In the genomic region with DNA sequence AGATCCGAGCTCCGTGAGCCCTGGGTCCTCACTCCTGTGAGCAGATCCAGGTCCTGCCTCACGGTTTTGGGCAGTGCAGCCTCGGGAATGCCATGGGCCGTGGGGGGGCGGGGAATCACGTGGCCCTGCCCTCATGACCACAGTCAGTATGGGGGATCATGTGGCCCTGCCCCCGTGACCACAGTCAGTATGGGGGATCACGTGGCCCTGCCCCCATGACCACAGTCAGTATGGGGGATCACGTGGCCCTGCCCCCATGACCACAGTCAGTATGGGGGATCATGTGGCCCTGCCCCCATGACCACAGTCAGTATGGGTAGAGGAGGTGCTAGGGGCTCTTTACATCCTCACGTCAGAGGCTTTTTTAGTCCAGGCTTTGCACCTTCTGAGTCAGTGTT, we compare ENCODE assay signal across 27 cellular contexts.
DNase-seq lines count a peak whose midpoint lies in the region; ATAC-seq, FAIRE-seq and TF ChIP-seq lines count a peak whose summit lies in the region.
"Had no signal": no experiment of that assay in that cellular context is flagged by ENCODE, and none has a peak within 500 bp of the region (broad histone marks: within the 10 kb centered on the region; RNA-seq: fewer than 3 reads in every experiment).

No MANE protein-coding gene starts in this region.

- no peaks in the 10 kb centered on the region for H3K36me3 ChIP-seq in PC-3 (ENCODE audit: low read depth, low read length)
- H3K36me3 ChIP-seq: brain microvascular endothelial cell, gastrocnemius medialis, neutrophil, tibial artery had no signal

- ATAC-seq in WTC11 (no peak), PC-3 (no peak), GM19351 (IDR thresholded peaks at IDR 0.05; ENCODE audit: unreplicated experiment) (no peak)
- ATAC-seq: activated CD8-positive, alpha-beta T cell treated with anti-CD3 and anti-CD28 coated beads for 36 hours; activated naive CD8-positive, alpha-beta T cell treated with anti-CD3 and anti-CD28 coated beads, Interleukin-2, amount 50 U/mL, for 24 hours; gastrocnemius medialis had no signal

- BruUV-seq in PC-3 (replicated peaks; lab: Mats Ljungman, UMichigan) = no TSS peak

- H3K27ac ChIP-seq in temporal lobe (ENCODE audit: low read depth, low read length) (peak overlapping the region; percentile 92), PC-3 (ENCODE audit: low read length) (no peak overlapping the region)
- H3K27ac ChIP-seq: brain microvascular endothelial cell, coronary artery, esophagus muscularis mucosa, gastrocnemius medialis, GM23248, lower lobe of right lung, neutrophil had no signal

- intact Hi-C loops in PC-3 (cut with micrococcal nuclease) = no loop called here

- no peaks in the 10 kb centered on the region for H3K4me1 Mint-ChIP-seq in WTC11
- H3K4me1 Mint-ChIP-seq: activated naive CD8-positive, alpha-beta T cell treated with anti-CD3 and anti-CD28 coated beads, Interleukin-2, amount 50 U/mL, for 24 hours had no signal

- POLR2A ChIA-PET in WTC11 (lab: Charles Lee) = no interaction called here
- POLR2A ChIA-PET in PC-3 (lab: Charles Lee; ENCODE audit: unreplicated experiment) = no interaction called here

- TF ChIP-seq POLR2A in GM12891 (IDR thresholded peaks at IDR 0.05; ENCODE audit: low read depth, low read length) = no peak

- no peak overlapping the region for H3K9ac ChIP-seq in PC-3 (ENCODE audit: low read length)
- H3K9ac ChIP-seq: GM23248 had no signal

- H3K9me2 ChIP-seq in PC-3 (replicated peaks; ENCODE audit: low read length) = no peaks in the 10 kb centered on the region

- no peaks in the 10 kb centered on the region for H3K27me3 Mint-ChIP-seq in WTC11 (ENCODE audit: low read depth)
- H3K27me3 Mint-ChIP-seq: activated CD8-positive, alpha-beta T cell treated with anti-CD3 and anti-CD28 coated beads for 36 hours; activated naive CD8-positive, alpha-beta T cell treated with anti-CD3 and anti-CD28 coated beads, Interleukin-2, amount 50 U/mL, for 24 hours had no signal

- H3K9me3 Mint-ChIP-seq in WTC11 = peaks cover 10% of the 10 kb centered on the region
- H3K9me3 Mint-ChIP-seq: activated CD8-positive, alpha-beta T cell treated with anti-CD3 and anti-CD28 coated beads for 36 hours; activated naive CD8-positive, alpha-beta T cell treated with anti-CD3 and anti-CD28 coated beads, Interleukin-2, amount 50 U/mL, for 24 hours; HFFc6 had no signal

- no peak overlapping the region for H3K4me3 Mint-ChIP-seq in WTC11
- H3K4me3 Mint-ChIP-seq: activated CD8-positive, alpha-beta T cell treated with anti-CD3 and anti-CD28 coated beads for 36 hours; activated naive CD8-positive, alpha-beta T cell treated with anti-CD3 and anti-CD28 coated beads, Interleukin-2, amount 50 U/mL, for 24 hours; HFFc6 had no signal

- CTCF ChIA-PET in WTC11 (lab: Charles Lee) = interaction anchor here (2.9 kb wide), 1 partner anchor 12 kb away, joined by 11 read pairs; no protein-coding TSS in a partner anchor
- CTCF ChIA-PET in PC-3 (lab: Charles Lee) = no interaction called here

- DNase-seq in WTC11 (ENCODE audit: low spot score) (no peak), frontal cortex (ENCODE audit: low spot score in 2 of 2) (peak; percentile 73 to 74), nucleus accumbens (lab: John Stamatoyannopoulos, UW) (peak in 50 of 56 donors; percentile 34 to 95 (median 74)), PC-3 (no peak), GM12891 (ENCODE audit: insufficient read length, low spot score) (no peak), H4 (ENCODE audit: low spot score) (no peak)
- DNase-seq: activated CD4-positive, CD25-positive, alpha-beta regulatory T cell treated with anti-CD3 and anti-CD28 coated beads, Interleukin-2, amount 50 U/mL, for 72 hours; activated CD8-positive, alpha-beta T cell treated with anti-CD3 and anti-CD28 coated beads for 36 hours; activated gamma-delta T cell treated with Interleukin-2 at 50 U/mL for 16 hours; activated naive CD8-positive, alpha-beta T cell treated with anti-CD3 and anti-CD28 coated beads, Interleukin-2, amount 50 U/mL, for 24 hours; activated T-cell treated with anti-CD3 and anti-CD28 coated beads for 4 hours; brain microvascular endothelial cell; gastrocnemius medialis; GM23248; HFFc6; islet precursor cell; lower lobe of right lung; NCI-H2107; NCI-H446 treated with DMSO at 0.1 percent for 48 hours; stimulated activated CD4-positive, alpha-beta T cell treated with anti-CD3 and anti-CD28 coated beads, Interleukin-4, amount 100 ng/mL, for 4 hours; stimulated activated naive CD4-positive, alpha-beta T cell treated with Interleukin-2 at 50 U/mL for 16 hours had no signal

- no peak for TF ChIP-seq CTCF in WTC11 (IDR thresholded peaks at IDR 0.05)
- no peak for TF ChIP-seq CTCF in PC-3 (conservative IDR thresholded peaks at IDR 0.05; ENCODE audit: low read depth, low read length)

- no peak for FAIRE-seq in frontal cortex (lab: Jason Lieb, UNC)
- no peak for FAIRE-seq in GM12891 (lab: Jason Lieb, UNC)

- peaks cover 9% of the 10 kb centered on the region; the same call in 1 of the 2 replicates for H3K36me3 Mint-ChIP-seq in WTC11

- H4K20me1 ChIP-seq in PC-3 (ENCODE audit: low read length) = no peaks in the 10 kb centered on the region

- H2AFZ ChIP-seq in PC-3 (ENCODE audit: low read length) = no peak overlapping the region
- H2AFZ ChIP-seq: GM23248 had no signal

- no peaks in the 10 kb centered on the region for H3K4me1 ChIP-seq in PC-3 (ENCODE audit: insufficient read depth, low read length)
- H3K4me1 ChIP-seq: esophagus muscularis mucosa, lower lobe of right lung had no signal

- H3K4me2 ChIP-seq in PC-3 (ENCODE audit: low read length) = no peak overlapping the region

- H3K27ac Mint-ChIP-seq in WTC11 = no peak overlapping the region
- H3K27ac Mint-ChIP-seq: activated CD8-positive, alpha-beta T cell treated with anti-CD3 and anti-CD28 coated beads for 36 hours; activated naive CD8-positive, alpha-beta T cell treated with anti-CD3 and anti-CD28 coated beads, Interleukin-2, amount 50 U/mL, for 24 hours; HFFc6 had no signal

- H3K79me2 ChIP-seq in PC-3 (ENCODE audit: low read length) = no peaks in the 10 kb centered on the region

- H3K9me3 ChIP-seq in PC-3 (ENCODE audit: low read length) = no peaks in the 10 kb centered on the region
- H3K9me3 ChIP-seq: esophagus muscularis mucosa, gastrocnemius medialis, lower lobe of right lung, neutrophil, tibial artery had no signal

- H3K27me3 ChIP-seq in PC-3 (ENCODE audit: low read length) = no peaks in the 10 kb centered on the region
- H3K27me3 ChIP-seq: tibial artery had no signal

- H3K4me3 ChIP-seq in PC-3 (ENCODE audit: low read length) = no peak overlapping the region
- H3K4me3 ChIP-seq: coronary artery, esophagus muscularis mucosa, gastrocnemius medialis, GM23248, lower lobe of right lung, tibial artery had no signal

- no peaks in the 10 kb centered on the region for H3F3A ChIP-seq in PC-3 (ENCODE audit: low read length, unreplicated experiment)

TF ChIP-seq in WTC11, 78 proteins besides CTCF, POLR2A, EP300 and RAD21:
- TF ChIP-seq, protein P1, sequence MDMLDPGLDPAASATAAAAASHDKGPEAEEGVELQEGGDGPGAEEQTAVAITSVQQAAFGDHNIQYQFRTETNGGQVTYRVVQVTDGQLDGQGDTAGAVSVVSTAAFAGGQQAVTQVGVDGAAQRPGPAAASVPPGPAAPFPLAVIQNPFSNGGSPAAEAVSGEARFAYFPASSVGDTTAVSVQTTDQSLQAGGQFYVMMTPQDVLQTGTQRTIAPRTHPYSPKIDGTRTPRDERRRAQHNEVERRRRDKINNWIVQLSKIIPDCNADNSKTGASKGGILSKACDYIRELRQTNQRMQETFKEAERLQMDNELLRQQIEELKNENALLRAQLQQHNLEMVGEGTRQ (CRISPR knock-in tag; IDR thresholded peaks at IDR 0.05) = 0 out of 2 replicates have a peak, but pooled peaks have one; percentile 18
- TF ChIP-seq, protein P2, sequence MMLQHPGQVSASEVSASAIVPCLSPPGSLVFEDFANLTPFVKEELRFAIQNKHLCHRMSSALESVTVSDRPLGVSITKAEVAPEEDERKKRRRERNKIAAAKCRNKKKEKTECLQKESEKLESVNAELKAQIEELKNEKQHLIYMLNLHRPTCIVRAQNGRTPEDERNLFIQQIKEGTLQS (CRISPR knock-in tag; conservative IDR thresholded peaks at IDR 0.05) = no peak
- no peak for TF ChIP-seq TCF7 (CRISPR knock-in tag; IDR thresholded peaks at IDR 0.05; ENCODE audit: low read depth)
- no peak for TF ChIP-seq ATF1 (CRISPR knock-in tag; IDR thresholded peaks at IDR 0.05)

TF ChIP-seq in GM12891, 5 proteins besides CTCF, POLR2A, EP300 and RAD21:
- TF ChIP-seq SPI1 (IDR thresholded peaks at IDR 0.05; ENCODE audit: low read depth, low read length) = no peak
- no peak for TF ChIP-seq PAX5 (IDR thresholded peaks at IDR 0.05; ENCODE audit: insufficient read depth, low read length, severe bottlenecking)
- TF ChIP-seq POU2F2 (IDR thresholded peaks at IDR 0.05; ENCODE audit: low read depth, low read length) = no peak
- no peak for TF ChIP-seq POLR2AphosphoS5 (IDR thresholded peaks at IDR 0.05; ENCODE audit: low read depth, low read length)
- TF ChIP-seq TAF1 (IDR thresholded peaks at IDR 0.05; ENCODE audit: low read depth, low read length) = no peak

Comparison
In these comparisons a context has a peak if more than half of its experiments do, and no peak if none do; other contexts are left out.
1. DNase-seq: peak in frontal cortex (2 of 2) and nucleus accumbens (50 of 56); none in WTC11 (single experiment), PC-3 (single experiment), GM12891 (single experiment) and H4 (single experiment).